In genomic region chr17:58330997-58331814, GRCh38 we compare ENCODE assay signal across 1 cellular context.
TF ChIP-seq lines count a peak whose summit lies in the region.

No MANE protein-coding gene starts in this region.

TF ChIP-seq in K562, 482 proteins besides CTCF, POLR2A, EP300 and RAD21 (continued from another document and continues in another):
- TF ChIP-seq ZNF655 (CRISPR knock-in tag; IDR thresholded peaks at IDR 0.05) (no peak), IFI16 (CRISPR knock-in tag; IDR thresholded peaks at IDR 0.05) (no peak), ZNF24 (IDR thresholded peaks at IDR 0.05) (no peak), ELF1 (tag; IDR thresholded peaks at IDR 0.05) (peak; percentile 49), DEAF1 (CRISPR knock-in tag; IDR thresholded peaks at IDR 0.05) (0 out of 2 replicates have a peak, but pooled peaks have one; percentile 26), TCFL5 (CRISPR knock-in tag; conservative IDR thresholded peaks at IDR 0.05) (no peak), DPF2 (IDR thresholded peaks at IDR 0.05) (0 out of 2 replicates have a peak, but pooled peaks have one; percentile 11), TAL1 (IDR thresholded peaks at IDR 0.05) (no peak), ARID3A (IDR thresholded peaks at IDR 0.05; ENCODE audit: borderline replicate concordance, low read depth, low read length) (no peak), CXXC5 (CRISPR knock-in tag; IDR thresholded peaks at IDR 0.05) (no peak; the same call in 1 of the 2 replicates), HMGXB4 (CRISPR knock-in tag; IDR thresholded peaks at IDR 0.05) (no peak), RFX7 (CRISPR knock-in tag; IDR thresholded peaks at IDR 0.05) (no peak), ILK (tag; IDR thresholded peaks at IDR 0.05; ENCODE audit: borderline replicate concordance, low read depth) (no peak), ASH1L (IDR thresholded peaks at IDR 0.05; ENCODE audit: borderline replicate concordance, low read depth, partially characterized antibody) (no peak), GTF2E2 (tag; IDR thresholded peaks at IDR 0.05) (no peak), ETV5 (CRISPR knock-in tag; IDR thresholded peaks at IDR 0.05; ENCODE audit: low read depth) (peak; percentile 45; the same call in 1 of the 2 replicates), GABPB1 (CRISPR knock-in tag; IDR thresholded peaks at IDR 0.05) (peak; percentile 60; the same call in 1 of the 2 replicates), ZSCAN32 (CRISPR knock-in tag; IDR thresholded peaks at IDR 0.05) (no peak), FOSL1 (tag; conservative IDR thresholded peaks at IDR 0.05) (peak; percentile 77), ARID1B (IDR thresholded peaks at IDR 0.05) (peak; percentile 67), ZNF436 (CRISPR knock-in tag; IDR thresholded peaks at IDR 0.05) (no peak), ZBTB11 (CRISPR knock-in tag; IDR thresholded peaks at IDR 0.05) (peak in 1 of 3 experiments; percentile 28; a peak in 1 of 6 replicates), VEZF1 (CRISPR knock-in tag; IDR thresholded peaks at IDR 0.05) (peak; percentile 77), CREB5 (CRISPR knock-in tag; IDR thresholded peaks at IDR 0.05) (no peak), ZNF77 (CRISPR knock-in tag; IDR thresholded peaks at IDR 0.05) (no peak), SMARCA4 (IDR thresholded peaks at IDR 0.05) (peak; percentile 25; the same call in 1 of the 2 replicates), ZNF592 (IDR thresholded peaks at IDR 0.05) (no peak; the same call in 1 of the 2 replicates), KDM2B (CRISPR knock-in tag; IDR thresholded peaks at IDR 0.05) (no peak), MAX (CRISPR knock-in tag; IDR thresholded peaks at IDR 0.05) (peak; percentile 69; the same call in 1 of the 2 replicates), CHAMP1 (IDR thresholded peaks at IDR 0.05) (no peak), SAFB (IDR thresholded peaks at IDR 0.05; ENCODE audit: borderline replicate concordance, low read depth, low read length) (no peak), KLF6 (CRISPR knock-in tag; IDR thresholded peaks at IDR 0.05; ENCODE audit: borderline replicate concordance) (peak; percentile 48; the same call in 1 of the 2 replicates), NFE2 (IDR thresholded peaks at IDR 0.05; ENCODE audit: low read depth) (peak; percentile 92), MXD1 (CRISPR knock-in tag; IDR thresholded peaks at IDR 0.05; ENCODE audit: borderline replicate concordance, poor library complexity, severe bottlenecking) (no peak), ELK1 (CRISPR knock-in tag; IDR thresholded peaks at IDR 0.05) (no peak), HMGN3 (IDR thresholded peaks at IDR 0.05; ENCODE audit: borderline replicate concordance, extremely low read depth, insufficient read length, low read depth, low read length) (peak; percentile 82), ZEB2 (IDR thresholded peaks at IDR 0.05) (peak; percentile 22; the same call in 1 of the 2 replicates)
